Comparison of ENCODE assay signal across 1 cellular context in genomic region chr14:74492413-74493342, GRCh38.
TF ChIP-seq lines count a peak whose summit lies in the region.

Gene NPC2 (minus strand): TSS chr14:74493305. CDS start chr14:74493274, 31 bp downstream.

TF ChIP-seq in HepG2, 621 proteins besides CTCF, POLR2A, EP300 and RAD21 (continued from another document and continues in another):
- TF ChIP-seq GMEB1 (CRISPR knock-in tag; IDR thresholded peaks at IDR 0.05; ENCODE audit: borderline replicate concordance) (no peak), ZHX1 (CRISPR knock-in tag; IDR thresholded peaks at IDR 0.05; ENCODE audit: low read depth) (0 out of 2 replicates have a peak, but pooled peaks have one; percentile 39), ZBED4 (CRISPR knock-in tag; IDR thresholded peaks at IDR 0.05; ENCODE audit: borderline replicate concordance) (peak; percentile 71; the same call in 1 of the 2 replicates), NFAT5 (CRISPR knock-in tag; IDR thresholded peaks at IDR 0.05) (no peak), ZNF34 (CRISPR knock-in tag; IDR thresholded peaks at IDR 0.05; ENCODE audit: borderline replicate concordance) (no peak), ZNF354B (CRISPR knock-in tag; IDR thresholded peaks at IDR 0.05) (no peak), ZMYM4 (CRISPR knock-in tag; IDR thresholded peaks at IDR 0.05) (peak; percentile 45; the same call in 1 of the 2 replicates), PHF21A (CRISPR knock-in tag; IDR thresholded peaks at IDR 0.05) (peak; percentile 37; the same call in 1 of the 2 replicates), MXD3 (CRISPR knock-in tag; IDR thresholded peaks at IDR 0.05) (no peak; the same call in 1 of the 2 replicates), ZNF747 (CRISPR knock-in tag; IDR thresholded peaks at IDR 0.05; ENCODE audit: borderline replicate concordance) (no peak; the same call in 1 of the 2 replicates), BRF2 (CRISPR knock-in tag; IDR thresholded peaks at IDR 0.05) (no peak), ZNF550 (CRISPR knock-in tag; IDR thresholded peaks at IDR 0.05; ENCODE audit: borderline replicate concordance) (no peak), ZNF766 (CRISPR knock-in tag; IDR thresholded peaks at IDR 0.05; ENCODE audit: borderline replicate concordance) (no peak), HNRNPH1 (optimal IDR thresholded peaks at IDR 0.05; ENCODE audit: low read depth, low read length) (no peak), BCL6 (CRISPR knock-in tag; IDR thresholded peaks at IDR 0.05) (no peak), ELF3 (CRISPR knock-in tag; IDR thresholded peaks at IDR 0.05) (peak; percentile 37; the same call in 1 of the 2 replicates), SALL2 (CRISPR knock-in tag; IDR thresholded peaks at IDR 0.05) (no peak), ZNF431 (CRISPR knock-in tag; IDR thresholded peaks at IDR 0.05; ENCODE audit: borderline replicate concordance, low read depth) (no peak), ZNF512B (CRISPR knock-in tag; IDR thresholded peaks at IDR 0.05; ENCODE audit: borderline replicate concordance) (0 out of 2 replicates have a peak, but pooled peaks have one; percentile 46), ZNF782 (CRISPR knock-in tag; IDR thresholded peaks at IDR 0.05; ENCODE audit: borderline replicate concordance) (0 out of 2 replicates have a peak, but pooled peaks have one; percentile 33), KLF12 (CRISPR knock-in tag; IDR thresholded peaks at IDR 0.05; ENCODE audit: borderline replicate concordance) (no peak), ZNF841 (CRISPR knock-in tag; IDR thresholded peaks at IDR 0.05; ENCODE audit: borderline replicate concordance) (no peak), PRPF4 (IDR thresholded peaks at IDR 0.05; ENCODE audit: low read depth, low read length, poor library complexity, severe bottlenecking) (no peak), ZNF619 (CRISPR knock-in tag; IDR thresholded peaks at IDR 0.05) (no peak), AKAP8 (CRISPR knock-in tag; IDR thresholded peaks at IDR 0.05) (no peak), IKZF1 (IDR thresholded peaks at IDR 0.05) (no peak), ZBTB46 (CRISPR knock-in tag; IDR thresholded peaks at IDR 0.05; ENCODE audit: borderline replicate concordance) (no peak), ZNF430 (CRISPR knock-in tag; IDR thresholded peaks at IDR 0.05) (no peak), LRRFIP1 (CRISPR knock-in tag; conservative IDR thresholded peaks at IDR 0.05) (no peak), KDM4B (CRISPR knock-in tag; IDR thresholded peaks at IDR 0.05) (0 out of 2 replicates have a peak, but pooled peaks have one; percentile 46), TEAD2 (CRISPR knock-in tag; IDR thresholded peaks at IDR 0.05) (no peak), ZNF572 (CRISPR knock-in tag; IDR thresholded peaks at IDR 0.05) (no peak), REXO4 (CRISPR knock-in tag; IDR thresholded peaks at IDR 0.05; ENCODE audit: borderline replicate concordance) (no peak), NBN (conservative IDR thresholded peaks at IDR 0.05) (no peak), ZNF7 (CRISPR knock-in tag; IDR thresholded peaks at IDR 0.05) (no peak)
